Comparison of ENCODE assay signal across 8 cellular contexts in the genomic region with DNA sequence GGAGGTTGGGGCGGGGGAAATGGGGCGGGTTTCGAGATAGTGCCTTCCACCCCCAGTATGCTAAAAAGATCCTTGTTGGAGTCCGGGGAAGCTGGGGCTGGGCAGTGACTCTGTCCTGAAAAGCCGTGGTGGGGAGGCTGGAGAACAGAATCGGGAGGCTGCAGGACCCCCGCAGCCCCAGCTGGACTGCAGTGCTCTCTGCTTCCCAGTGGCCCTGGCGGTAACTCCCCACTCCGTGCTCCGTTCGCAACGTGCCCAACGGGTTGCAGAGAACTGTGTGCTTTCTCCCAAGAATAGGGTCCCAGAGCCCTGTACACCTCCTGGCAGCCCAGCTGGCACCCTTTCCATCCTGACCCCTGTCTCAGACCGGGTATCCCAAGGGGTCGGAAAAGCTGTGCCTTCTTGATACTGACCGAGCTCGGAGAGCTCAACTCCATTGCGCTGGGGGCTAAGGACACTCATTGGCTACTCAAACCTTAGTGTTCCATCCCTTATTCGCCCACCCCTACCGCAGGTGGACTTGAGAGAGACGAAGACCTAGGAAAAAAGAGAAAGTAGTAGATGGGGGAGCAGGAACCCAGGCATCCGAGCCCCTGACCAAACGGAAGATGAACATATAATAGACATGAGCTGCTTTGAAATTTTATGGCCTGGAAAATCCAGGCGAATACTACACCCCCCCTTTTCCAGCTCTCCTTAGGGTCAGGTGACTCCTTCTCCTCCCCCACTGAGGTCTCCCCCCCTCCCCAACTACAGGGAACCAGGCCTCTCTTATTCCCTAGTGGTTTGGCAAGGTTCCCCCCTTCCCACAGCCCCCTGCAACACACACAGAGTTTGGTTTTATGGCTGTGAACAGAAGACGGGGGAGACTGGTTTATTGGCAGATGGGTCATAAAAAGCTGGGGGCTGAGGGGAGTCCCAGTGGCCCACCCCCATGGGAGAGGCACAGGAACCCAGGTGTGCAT. TPM values are rescaled to one million over a fixed set of nuclear protein-coding genes. Genes with fewer than 3 reads are reported as not detected.
DNase-seq lines count a peak whose midpoint lies in the region; ATAC-seq and TF ChIP-seq lines count a peak whose summit lies in the region.

No MANE protein-coding gene starts in this region.

- DNase-seq in BJ (ENCODE audit: low read depth): no peak
- DNase-seq in ascending aorta (ENCODE audit: low spot score in 2 of 2): peak in 1 of 2 donors; percentile 64
- no peak for DNase-seq in left colon
- no peak for DNase-seq in suprapubic skin (ENCODE audit: low spot score in 2 of 2)

- WGBS in suprapubic skin: 27% methylated on average over 15 of the region's 25 CpGs

- TF ChIP-seq CTCF in BJ (IDR thresholded peaks at IDR 0.05; ENCODE audit: insufficient read depth, low read depth, low read length) (no peak), ascending aorta (IDR thresholded peaks at IDR 0.05) (no peak), suprapubic skin (IDR thresholded peaks at IDR 0.05) (no peak)

- no peaks in the 10 kb centered on the region for H3K9me3 ChIP-seq in ascending aorta
- H3K9me3 ChIP-seq in suprapubic skin: no peaks in the 10 kb centered on the region

- no peak for TF ChIP-seq EP300 in suprapubic skin (IDR thresholded peaks at IDR 0.05)

- H3K27ac ChIP-seq in ascending aorta (peak overlapping the region; percentile 63 to 76), suprapubic skin (no peak overlapping the region)

- peak; percentile 9 for ATAC-seq in HG03354 (IDR thresholded peaks at IDR 0.05; ENCODE audit: poor library complexity, severe bottlenecking, unreplicated experiment)
- peak; percentile 22 for ATAC-seq in left colon
- ATAC-seq in GM21360 (IDR thresholded peaks at IDR 0.05; ENCODE audit: unreplicated experiment): no peak
- no peak for ATAC-seq in GM21390 (IDR thresholded peaks at IDR 0.05; ENCODE audit: unreplicated experiment)
- no peak for ATAC-seq in GM18502 (IDR thresholded peaks at IDR 0.05; ENCODE audit: poor library complexity, unreplicated experiment)

- CTCF ChIA-PET in BJ (lab: Yijun Ruan, JAX): interaction anchor here (0.7 to 10.9 kb wide), 13 partner anchors 7 to 253 kb away, joined by 3 to 86 read pairs (median 4); a partner anchor contains a TSS

- intact Hi-C loops in ascending aorta (cut with DNase I): loop anchor here (5.0 kb wide), 3 partner anchors 73 to 298 kb away; a partner anchor contains a TSS
- intact Hi-C loops in left colon (cut with DNase I, micrococcal nuclease): loop anchor here in 1 of 2 donors (5.0 kb wide), 1 partner anchor 193 kb away; no protein-coding TSS in a partner anchor

- H3K4me1 ChIP-seq in ascending aorta (peaks cover 13 to 21% of the 10 kb centered on the region in 2 donors), suprapubic skin (peaks cover 29% of the 10 kb centered on the region)

- POLR2A ChIA-PET in BJ (lab: Charles Lee): interaction anchor here (0.5 kb wide), 1 partner anchor 217 kb away, joined by 4 read pairs; no protein-coding TSS in a partner anchor

- TF ChIP-seq POLR2A in suprapubic skin (IDR thresholded peaks at IDR 0.05): no peak

- H3K27me3 ChIP-seq in BJ (ENCODE audit: control insufficient read depth, insufficient read depth, low read length): no peaks in the 10 kb centered on the region
- H3K27me3 ChIP-seq in ascending aorta: no peaks in the 10 kb centered on the region
- no peaks in the 10 kb centered on the region for H3K27me3 ChIP-seq in suprapubic skin

- peak overlapping the region; percentile 54 for H3K4me3 ChIP-seq in BJ (ENCODE audit: low read depth, low read length)
- peak overlapping the region; percentile 77 to 96 for H3K4me3 ChIP-seq in ascending aorta
- peak overlapping the region; percentile 54 for H3K4me3 ChIP-seq in suprapubic skin

- H3K36me3 ChIP-seq in BJ (ENCODE audit: control insufficient read depth, insufficient read depth, low read length): no peaks in the 10 kb centered on the region
- no peaks in the 10 kb centered on the region for H3K36me3 ChIP-seq in ascending aorta
- H3K36me3 ChIP-seq in suprapubic skin: peaks cover under 1% of the 10 kb centered on the region

RNA-seq across cellular contexts. Expression of a gene that starts 1.3 kb away (rescaled TPM):
- polyA plus RNA-seq in BJ (2011; rRNA removed): 2.9 and 3.8 TPM in 2 replicates
- polyA minus RNA-seq in BJ (2011; rRNA and poly(A)+ RNA removed): 4.5 and 4.7 TPM in 2 replicates
- total RNA-seq in ascending aorta (1.6 TPM), left colon (1 to 10 TPM; 1.5 to 2.7 TPM), suprapubic skin (1 to 10 TPM in 3 of 4 donors, under 1 TPM in 1; 0.68 to 3.8 (median 2.0) TPM)

RNA-seq across cellular contexts. Expression of a gene that starts 15.4 kb away (rescaled TPM):
- 974 and 1,937 TPM in 2 replicates for polyA plus RNA-seq in BJ (2011; rRNA removed)
- 454 and 644 TPM in 2 replicates for polyA minus RNA-seq in BJ (2011; rRNA and poly(A)+ RNA removed)
- total RNA-seq in ascending aorta (566 TPM), left colon (1,000 to 10,000 TPM; 1,137 to 1,252 TPM), suprapubic skin (100 to 1,000 TPM; 176 to 303 (median 193) TPM)

RNA-seq across cellular contexts. Expression of a gene that starts 24.1 kb away (rescaled TPM):
- 4.5 and 6.2 TPM in 2 replicates for polyA plus RNA-seq in BJ (2011; rRNA removed)
- polyA minus RNA-seq in BJ (2011; rRNA and poly(A)+ RNA removed): 2.4 and 2.8 TPM in 2 replicates
- 3.6 TPM for total RNA-seq in ascending aorta
- 10 to 100 TPM; 34.2 to 37.7 TPM for total RNA-seq in left colon
- total RNA-seq in suprapubic skin: 10 to 100 TPM in 2 of 4 donors, 1 to 10 TPM in 2; 5.7 to 15.3 (median 9.5) TPM

RNA-seq across cellular contexts. Expression of a gene that starts 28.4 kb away (rescaled TPM):
- 147 and 172 TPM in 2 replicates for polyA plus RNA-seq in BJ (2011; rRNA removed)
- 31.2 and 41.8 TPM in 2 replicates for polyA minus RNA-seq in BJ (2011; rRNA and poly(A)+ RNA removed)
- total RNA-seq in ascending aorta: 57.2 TPM
- total RNA-seq in left colon: 100 to 1,000 TPM; 266 to 300 TPM
- total RNA-seq in suprapubic skin: 100 to 1,000 TPM in 3 of 4 donors, 10 to 100 TPM in 1; 92.7 to 166 (median 139) TPM

RNA-seq across cellular contexts. Expression of a gene that starts 36.5 kb away (rescaled TPM):
- polyA plus RNA-seq in BJ (2011; rRNA removed): 9.4 and 11.6 TPM in 2 replicates
- 4.7 and 7.8 TPM in 2 replicates for polyA minus RNA-seq in BJ (2011; rRNA and poly(A)+ RNA removed)
- total RNA-seq in ascending aorta (246 TPM), left colon (10 to 100 TPM; 10.2 to 56.5 TPM), suprapubic skin (10 to 100 TPM in 3 of 4 donors, 1 to 10 TPM in 1; 9.5 to 20.6 (median 15.8) TPM)

Comparison
In these comparisons a context has a peak if more than half of its experiments do, and no peak if none do; other contexts are left out.
1. ATAC-seq: peak in HG03354 (single experiment) and left colon (single experiment); none in GM21360 (single experiment), GM21390 (single experiment) and GM18502 (single experiment).
2. Peak in every context shown above with its lines, with median percentiles within 50 percentile points of each other: H3K4me3 ChIP-seq.